Comparison of ENCODE assay signal across 22 cellular contexts in genomic region chr17:32940706-32941390, GRCh38. TPM values are rescaled to one million over a fixed set of nuclear protein-coding genes. Genes with fewer than 3 reads are reported as not detected.
DNase-seq lines count a peak whose midpoint lies in the region; ATAC-seq, FAIRE-seq and TF ChIP-seq lines count a peak whose summit lies in the region.
"Had no signal": no experiment of that assay in that cellular context is flagged by ENCODE, and none has a peak within 500 bp of the region (broad histone marks: within the 10 kb centered on the region; RNA-seq: fewer than 3 reads in every experiment).

No MANE protein-coding gene starts in this region.

- H3K27ac ChIP-seq in mammary epithelial cell (ENCODE audit: insufficient read depth, low read depth, low read length) (no peak overlapping the region), K562 (ENCODE audit: extremely low read depth, low read depth, low read length) (no peak overlapping the region), small intestine (ENCODE audit: low read depth in 1 of 2, low read length in 1 of 2) (no peak overlapping the region)

- H3K4me3 ChIP-seq in mammary epithelial cell (replicated peaks in 1 of 3; ENCODE audit: insufficient read depth in 1 of 3, low read depth in 2 of 3, low read length in 3 of 3) (no peak overlapping the region), K562 (no peak overlapping the region), small intestine (ENCODE audit: low read depth in 1 of 2, low read length in 2 of 2) (no peak overlapping the region), lower leg skin (ENCODE audit: low read depth, poor library complexity, severe bottlenecking) (no peak overlapping the region)

- H3K9me1 ChIP-seq in K562 (ENCODE audit: control insufficient read depth, insufficient read depth, low read length), result no peaks in the 10 kb centered on the region

- WGBS in mammary epithelial cell (ENCODE audit: low coverage, missing lambda C conversion rate), result 88% methylated on average over 10 of the region's 10 CpGs
- 76% methylated on average over 10 of the region's 10 CpGs for WGBS in K562 (ENCODE audit: insufficient coverage, low coverage, missing lambda C conversion rate)
- WGBS in small intestine, 3 donors, result 75 to 84% (median 82%) methylated on average over 10 of the region's 10 CpGs
- 90 to 91% methylated on average over 10 of the region's 10 CpGs for WGBS in lower leg skin, 2 donors

- H3K27me3 ChIP-seq in mammary epithelial cell (ENCODE audit: insufficient read depth, low read length) (no peaks in the 10 kb centered on the region), K562 (ENCODE audit: control insufficient read depth in 2 of 2, insufficient read depth in 2 of 2, low read length in 2 of 2) (no peaks in the 10 kb centered on the region), small intestine (ENCODE audit: control insufficient read depth in 2 of 2, insufficient read depth in 2 of 2, low read length in 2 of 2) (no peaks in the 10 kb centered on the region)

- no peaks in the 10 kb centered on the region for H3K27me3 Mint-ChIP-seq in MCF 10A (ENCODE audit: insufficient read depth, unreplicated experiment)

- dilution Hi-C loops in mammary epithelial cell (cut with HindIII; ENCODE audit: low sequenced_read_pairs), result no loop called here

- no peak for TF ChIP-seq EP300 in K562 (IDR thresholded peaks at IDR 0.05; ENCODE audit: low read length)

- H2AFZ ChIP-seq in mammary epithelial cell (ENCODE audit: low read depth, low read length), result no peak overlapping the region
- H2AFZ ChIP-seq in K562 (ENCODE audit: low read depth, low read length), result no peak overlapping the region

- CTCF ChIA-PET in mammary epithelial cell (lab: Charles Lee; ENCODE audit: low non-redundant PET), result no interaction called here
- CTCF ChIA-PET in MCF 10A (lab: Yijun Ruan, JAX), result interaction anchor here (0.5 to 2.4 kb wide), 12 partner anchors 13 to 1643 kb away, joined by 3 to 7 read pairs (median 4); partner anchors contain the start of gene MYO1D
- CTCF ChIA-PET in K562 (lab: Yijun Ruan, JAX; ENCODE audit: low intra/inter-chr PET ratio), result interaction anchor here (1.8 kb wide), 1 partner anchor 57 kb away, joined by 7 read pairs; no protein-coding TSS in a partner anchor

- no peak overlapping the region for H3K4me3 Mint-ChIP-seq in MCF 10A (ENCODE audit: unreplicated experiment)
- H3K4me3 Mint-ChIP-seq: CD4-positive, alpha-beta T cell had no signal

- in situ Hi-C loops in mammary epithelial cell (cut with MboI; ENCODE audit: low sequenced_read_pairs in 2 of 2) (no loop called here), GM13977 (cut with MboI; ENCODE audit: low pct_unique_long_range_greater_than_20kb, low sequenced_read_pairs, unreplicated experiment) (loop anchor here (25.0 kb wide), 1 partner anchor 479 kb away; no protein-coding TSS in a partner anchor), K562 (cut with MboI) (no loop called here)

- H3K4me1 ChIP-seq in mammary epithelial cell (ENCODE audit: insufficient read depth, low read length), result peaks cover 36% of the 10 kb centered on the region
- H3K4me1 ChIP-seq in K562 (replicated peaks in 1 of 2; ENCODE audit: control insufficient read depth in 2 of 2, insufficient read depth in 2 of 2, low read length in 2 of 2), result peaks cover 6 to 8% of the 10 kb centered on the region in 2 experiments; a peak in 4 of 5 replicates
- peaks cover 0 to 2% of the 10 kb centered on the region in 2 donors for H3K4me1 ChIP-seq in small intestine (ENCODE audit: control insufficient read depth in 2 of 2, insufficient read depth in 1 of 2, low read depth in 1 of 2, low read length in 1 of 2)

- POLR2A ChIA-PET in MCF 10A (lab: Yijun Ruan, JAX), result no interaction called here
- POLR2A ChIA-PET in K562 (lab: Yijun Ruan, JAX), result interaction anchor here (0.6 to 2.9 kb wide), 9 partner anchors 11 to 70 kb away, joined by 3 to 13 read pairs (median 3); partner anchors contain the start of gene TMEM98

- FAIRE-seq in K562 (lab: Jason Lieb, UNC) (no peak), small intestine (lab: Jason Lieb, UNC) (no peak)
- FAIRE-seq: RCC 7860 had no signal

- H3K27ac Mint-ChIP-seq in MCF 10A (ENCODE audit: low read depth, unreplicated experiment), result no peak overlapping the region
- H3K27ac Mint-ChIP-seq: CD4-positive, alpha-beta T cell had no signal

- H3K36me3 Mint-ChIP-seq in MCF 10A (ENCODE audit: insufficient read depth, unreplicated experiment), result no peaks in the 10 kb centered on the region

- TF ChIP-seq CTCF in mammary epithelial cell (conservative IDR thresholded peaks at IDR 0.05 in 1 of 2, IDR thresholded peaks at IDR 0.05 in 1 of 2; ENCODE audit: extremely low read depth in 1 of 2, insufficient read depth in 1 of 2, low read depth in 1 of 2, low read length in 2 of 2), result no peak
- TF ChIP-seq CTCF in MCF 10A (IDR thresholded peaks at IDR 0.05; ENCODE audit: unreplicated experiment), result no peak
- TF ChIP-seq CTCF in GM13977 (IDR thresholded peaks at IDR 0.05; ENCODE audit: extremely low read depth, insufficient read depth, missing control alignments), result peak; percentile 34
- peak in 1 of 3 experiments; percentile 40; a peak in 2 of 6 replicates for TF ChIP-seq CTCF in K562 (IDR thresholded peaks at IDR 0.05 in 2 of 3, conservative IDR thresholded peaks at IDR 0.05 in 1 of 3; ENCODE audit: insufficient read depth in 2 of 3, low read depth in 1 of 3, low read length in 3 of 3)
- no peak for TF ChIP-seq CTCF in lower leg skin (IDR thresholded peaks at IDR 0.05)

- TSS peak; percentile 42 for BruUV-seq in mammary epithelial cell (replicated peaks; lab: Mats Ljungman, UMichigan)
- BruUV-seq in MCF 10A (replicated peaks; lab: Mats Ljungman, UMichigan), result no TSS peak
- BruUV-seq in K562 (replicated peaks; lab: Mats Ljungman, UMichigan), result TSS peak; percentile 39

- no peak for DNase-seq in mammary epithelial cell
- no peak for DNase-seq in MCF 10A (ENCODE audit: unreplicated experiment)
- no peak for DNase-seq in GM13977 (ENCODE audit: low spot score)
- DNase-seq in K562 (ENCODE audit: extremely low read depth in 1 of 4, low spot score in 3 of 4), result no peak
- peak; percentile 39 for DNase-seq in small intestine
- no peak for DNase-seq in lower leg skin (ENCODE audit: low spot score in 2 of 2)
- DNase-seq in NCI-H524 treated with DMSO at 0.1 percent for 48 hours (lab: John Stamatoyannopoulos, UW), result no peak
- DNase-seq: CD4-positive, alpha-beta T cell; DMS153; GF-D8; GOT3; KBM-7; NCI-H187; NCI-H226; NCI-H524 had no signal

- H3K9me3 ChIP-seq in mammary epithelial cell (replicated peaks; ENCODE audit: insufficient read depth, low read length), result no peaks in the 10 kb centered on the region
- no peaks in the 10 kb centered on the region; the same call in 1 of the 2 replicates for H3K9me3 ChIP-seq in K562 (replicated peaks; ENCODE audit: control insufficient read depth, insufficient read depth, low read depth, low read length)
- no peaks in the 10 kb centered on the region for H3K9me3 ChIP-seq in small intestine (ENCODE audit: control insufficient read depth, low read depth)

- H3K4me2 ChIP-seq in mammary epithelial cell (ENCODE audit: insufficient read depth, low read depth, low read length) (no peak overlapping the region), K562 (ENCODE audit: insufficient read depth, low read length) (no peak overlapping the region)

- no peak for TF ChIP-seq RAD21 in K562 (CRISPR knock-in tag; conservative IDR thresholded peaks at IDR 0.05 in 1 of 2, IDR thresholded peaks at IDR 0.05 in 1 of 2)

- peaks cover 13% of the 10 kb centered on the region for H3K4me1 Mint-ChIP-seq in MCF 10A (ENCODE audit: insufficient read depth, unreplicated experiment)

- H3K79me2 ChIP-seq in mammary epithelial cell (ENCODE audit: insufficient read depth, low read length) (no peaks in the 10 kb centered on the region), K562 (ENCODE audit: control insufficient read depth, insufficient read depth, low read length) (no peaks in the 10 kb centered on the region)

- intact Hi-C loops in mammary epithelial cell (cut with micrococcal nuclease), result no loop called here
- intact Hi-C loops in MCF 10A (cut with micrococcal nuclease), result no loop called here
- intact Hi-C loops in K562 (cut with micrococcal nuclease), result loop anchor here (2.0 kb wide), 1 partner anchor 58 kb away; no protein-coding TSS in a partner anchor
- intact Hi-C loops in lower leg skin (cut with DNase I; ENCODE audit: low total_unique reads), result no loop called here

- no peak overlapping the region for H3K9ac ChIP-seq in mammary epithelial cell (ENCODE audit: insufficient read depth, low read length)
- H3K9ac ChIP-seq in K562 (ENCODE audit: insufficient read depth in 1 of 2, low read depth in 2 of 2, low read length in 2 of 2), result no peak overlapping the region

- H4K20me1 ChIP-seq in mammary epithelial cell (ENCODE audit: insufficient read depth, low read length) (no peaks in the 10 kb centered on the region), K562 (replicated peaks; ENCODE audit: control insufficient read depth, insufficient read depth, low read length) (no peaks in the 10 kb centered on the region)

- no peaks in the 10 kb centered on the region for H3K36me3 ChIP-seq in mammary epithelial cell (ENCODE audit: insufficient read depth, low read length)
- H3K36me3 ChIP-seq in K562 (ENCODE audit: control insufficient read depth, insufficient read depth, low read length), result peaks cover 45% of the 10 kb centered on the region
- H3K36me3 ChIP-seq in small intestine (ENCODE audit: control insufficient read depth in 2 of 2, insufficient read depth in 2 of 2, low read length in 2 of 2), result no peaks in the 10 kb centered on the region

- no peaks in the 10 kb centered on the region for H3K9me3 Mint-ChIP-seq in MCF 10A (ENCODE audit: unreplicated experiment)
- H3K9me3 Mint-ChIP-seq: CD4-positive, alpha-beta T cell had no signal

- TF ChIP-seq POLR2A in K562 (conservative IDR thresholded peaks at IDR 0.05), result no peak
- no peak for TF ChIP-seq POLR2A in lower leg skin (IDR thresholded peaks at IDR 0.05)

- ATAC-seq in K562, result no peak
- ATAC-seq in HG03097 (IDR thresholded peaks at IDR 0.05; ENCODE audit: low FRiP score, unreplicated experiment), result no peak
- ATAC-seq: HCT116, Right ventricle myocardium inferior had no signal

RNA-seq across cellular contexts. Expression of gene TMEM98, which starts 12.9 kb away (rescaled TPM):
- total RNA-seq in mammary epithelial cell (100 to 1,000 TPM in 1 of 2 donors, 10 to 100 TPM in 1; 39.5 to 127 TPM), MCF 10A (2022) (5.2 and 9.2 TPM in 2 replicates), K562 (2014; rRNA removed) (51.6 and 66.7 TPM in 2 replicates), K562 (2014; rRNA removed; fragmentation: Illumina TruSeq; extraction: Trizol) (29.8 and 38.8 TPM in 2 replicates), K562 (2015; rRNA removed; fragmentation: Illumina TruSeq; extraction: Trizol) (33.1 and 33.5 TPM in 2 replicates), K562 (2021) (58.4 and 60.2 TPM in 2 replicates), lower leg skin (10 to 100 TPM; 13.3 to 42.7 (median 18.5) TPM)
- polyA plus RNA-seq in mammary epithelial cell (91.0 TPM), K562 (2011; rRNA removed) (85.5 and 164 TPM in 2 replicates), K562 (2014; fragmentation: Illumina TruSeq; extraction: Trizol) (75.8 and 87.3 TPM in 2 replicates), K562 (2014; fragmentation: Nextera tagmentation; extraction: Ambion mirVana) (100 to 1,000 TPM; 112 to 115 TPM), K562 (2014; rRNA removed) (84.7 and 92.1 TPM in 2 replicates), small intestine (10 to 100 TPM; 52.8 to 88.7 (median 68.4) TPM)
- 37.2 TPM for polyA minus RNA-seq in mammary epithelial cell
- total RNA-seq in K562 (2011; cell fraction: chromatin; rRNA removed; ENCODE audit: low replicate concordance), result 71.8 and 172 TPM in 2 replicates
- 232 and 247 TPM in 2 replicates for total RNA-seq in K562 (2011; cell fraction: nucleolus; rRNA removed)
- 162 and 166 TPM in 2 replicates for total RNA-seq in K562 (2011; cell fraction: nucleoplasm; rRNA removed)
- 167 and 362 TPM in 2 replicates for polyA plus RNA-seq in K562 (2011; cell fraction: cytosol; rRNA removed)
- polyA plus RNA-seq in K562 (2011; cell fraction: nucleus; rRNA removed), result 87.5 and 178 TPM in 2 replicates
- polyA plus RNA-seq in K562 (2012), result 75.0 and 83.8 TPM in 2 replicates
- polyA minus RNA-seq in K562 (2011; rRNA and poly(A)+ RNA removed), result 48.5 and 125 TPM in 2 replicates
- 32.2 and 69.1 TPM in 2 replicates for polyA minus RNA-seq in K562 (2011; cell fraction: cytosol; rRNA and poly(A)+ RNA removed)
- polyA minus RNA-seq in K562 (2011; cell fraction: nucleus; rRNA and poly(A)+ RNA removed), result 18.9 and 23.7 TPM in 2 replicates
- total RNA-seq: A172; CD4-positive, alpha-beta T cell had no signal

RNA-seq across cellular contexts. Expression of gene SPACA3, which starts 50.8 kb away (rescaled TPM):
- not detected for total RNA-seq in mammary epithelial cell
- 0.27 TPM for polyA plus RNA-seq in mammary epithelial cell
- not detected for polyA minus RNA-seq in mammary epithelial cell
- not detected in 2 replicates for total RNA-seq in MCF 10A (2022)
- not detected in 2 replicates for total RNA-seq in K562 (2011; cell fraction: chromatin; rRNA removed; ENCODE audit: low replicate concordance)
- total RNA-seq in K562 (2011; cell fraction: nucleolus; rRNA removed), result not detected in 2 replicates
- total RNA-seq in K562 (2011; cell fraction: nucleoplasm; rRNA removed), result not detected in 2 replicates
- not detected in 2 replicates for total RNA-seq in K562 (2014; rRNA removed)
- total RNA-seq in K562 (2014; rRNA removed; fragmentation: Illumina TruSeq; extraction: Trizol), result not detected in 2 replicates
- total RNA-seq in K562 (2015; rRNA removed; fragmentation: Illumina TruSeq; extraction: Trizol), result not detected in 2 replicates
- not detected in 2 replicates for total RNA-seq in K562 (2021)
- polyA plus RNA-seq in K562 (2011; rRNA removed), result not detected in 2 replicates
- 0.10 and 0.12 TPM in 2 replicates for polyA plus RNA-seq in K562 (2011; cell fraction: cytosol; rRNA removed)
- not detected in 2 replicates for polyA plus RNA-seq in K562 (2011; cell fraction: nucleus; rRNA removed)
- polyA plus RNA-seq in K562 (2012), result 0.13 and 0.25 TPM in 2 replicates
- not detected in 2 replicates for polyA plus RNA-seq in K562 (2014; fragmentation: Illumina TruSeq; extraction: Trizol)
- under 1 TPM; 0.10 to 0.20 TPM for polyA plus RNA-seq in K562 (2014; fragmentation: Nextera tagmentation; extraction: Ambion mirVana)
- not detected in 2 replicates for polyA plus RNA-seq in K562 (2014; rRNA removed)
- polyA minus RNA-seq in K562 (2011; rRNA and poly(A)+ RNA removed), result 0.54 TPM in 1 of 2 replicates, not detected in the other
- not detected in 2 replicates for polyA minus RNA-seq in K562 (2011; cell fraction: cytosol; rRNA and poly(A)+ RNA removed)
- polyA minus RNA-seq in K562 (2011; cell fraction: nucleus; rRNA and poly(A)+ RNA removed), result not detected in 2 replicates
- polyA plus RNA-seq in small intestine, result under 1 TPM in 1 of 3 donors, not detected in 2; 0.18 TPM
- total RNA-seq in lower leg skin, result not detected
- total RNA-seq: A172; CD4-positive, alpha-beta T cell; Daoy; Right ventricle myocardium inferior had no signal
- polyA plus RNA-seq: BJ had no signal
